Comparison of ENCODE assay signal across 26 cellular contexts in genomic region chr11:73236205-73236765, GRCh38. TPM values are rescaled to one million over a fixed set of nuclear protein-coding genes. Genes with fewer than 3 reads are reported as not detected.
A peak's percentile ranks its signal among the peaks of the same experiment; 100 is the strongest.
DNase-seq lines count a peak whose midpoint lies in the region; ATAC-seq and TF ChIP-seq lines count a peak whose summit lies in the region.
"Had no signal": no experiment of that assay in that cellular context is flagged by ENCODE, and none has a peak within 500 bp of the region (broad histone marks: within the 10 kb centered on the region; RNA-seq: fewer than 3 reads in every experiment).

No MANE protein-coding gene starts in this region.

- POLR2A ChIA-PET in RWPE1 (lab: Yijun Ruan, JAX; ENCODE audit: low non-redundant PET), result interaction anchor here (0.5 kb wide), 1 partner anchor 51 kb away, joined by 4 read pairs; no protein-coding TSS in a partner anchor

- H3K36me3 ChIP-seq in mucosa of descending colon (ENCODE audit: low read depth) (no peaks in the 10 kb centered on the region), skeletal muscle tissue (ENCODE audit: control insufficient read depth in 3 of 3, insufficient read depth in 3 of 3, low read length in 3 of 3) (peaks cover 6 to 15% (median 15%) of the 10 kb centered on the region in 3 donors)

- H3K9me3 Mint-ChIP-seq in osteocyte (ENCODE audit: unreplicated experiment), result no peaks in the 10 kb centered on the region
- H3K9me3 Mint-ChIP-seq: central memory CD8-positive, alpha-beta T cell; dendritic cell treated with granulocyte-macrophage colony-stimulating factor and Interleukin-4, amounts not matched to agents 40 ng/mL and 50 ng/mL, for 4 days; IgD-negative memory B cell; T-helper 1 cell treated with Interleukin-12 subunit alpha and Interleukin-12 subunit beta and Interleukin-4 antibody, amounts not matched to agents 30 μg/mL and 1 μg/mL, for 36 hours had no signal

- H3K4me3 ChIP-seq in epithelial cell of esophagus (ENCODE audit: low read length) (no peak overlapping the region), mucosa of descending colon (no peak overlapping the region), skeletal muscle tissue (ENCODE audit: low read length in 3 of 3) (peak overlapping the region in 2 of 3 donors; percentile 24 to 35)
- H3K4me3 ChIP-seq: esophagus squamous epithelium, skin epidermis had no signal

- no peaks in the 10 kb centered on the region for H3K36me3 Mint-ChIP-seq in osteocyte (ENCODE audit: unreplicated experiment)

- in situ Hi-C loops in G401 (cut with HindIII; ENCODE audit: low sequenced_read_pairs), result no loop called here

- H3K27ac ChIP-seq in RWPE1 (peak overlapping the region; percentile 17; the same call in 1 of the 2 replicates), skeletal muscle tissue (ENCODE audit: low read depth, low read length) (peak overlapping the region; percentile 96)
- H3K27ac ChIP-seq: C4-2B, foreskin keratinocyte, skin epidermis had no signal

- H3K4me1 ChIP-seq in mucosa of descending colon (ENCODE audit: low read depth), result no peaks in the 10 kb centered on the region
- H3K4me1 ChIP-seq in skeletal muscle tissue (ENCODE audit: control insufficient read depth in 3 of 3, insufficient read depth in 3 of 3, low read length in 3 of 3), result peaks cover 74 to 86% (median 85%) of the 10 kb centered on the region in 3 donors
- H3K4me1 ChIP-seq: foreskin keratinocyte had no signal

- no peak overlapping the region for H3K4me3 Mint-ChIP-seq in osteocyte (ENCODE audit: unreplicated experiment)
- H3K4me3 Mint-ChIP-seq: central memory CD8-positive, alpha-beta T cell; dendritic cell treated with granulocyte-macrophage colony-stimulating factor and Interleukin-4, amounts not matched to agents 40 ng/mL and 50 ng/mL, for 4 days; IgD-negative memory B cell; T-helper 1 cell treated with Interleukin-12 subunit alpha and Interleukin-12 subunit beta and Interleukin-4 antibody, amounts not matched to agents 30 μg/mL and 1 μg/mL, for 36 hours had no signal

- peaks cover 5% of the 10 kb centered on the region for H3K4me1 Mint-ChIP-seq in osteocyte (ENCODE audit: unreplicated experiment)
- H3K4me1 Mint-ChIP-seq: central memory CD8-positive, alpha-beta T cell; IgD-negative memory B cell had no signal

- H3K9me3 ChIP-seq in mucosa of descending colon (no peaks in the 10 kb centered on the region), skeletal muscle tissue (ENCODE audit: control insufficient read depth in 3 of 3, low read length in 3 of 3) (no peaks in the 10 kb centered on the region)
- H3K9me3 ChIP-seq: esophagus squamous epithelium, SK-N-SH had no signal

- intact Hi-C loops in mucosa of descending colon (cut with DNase I, micrococcal nuclease), result no loop called here

- no peaks in the 10 kb centered on the region for H3K27me3 Mint-ChIP-seq in osteocyte (ENCODE audit: unreplicated experiment)
- H3K27me3 Mint-ChIP-seq: dendritic cell treated with granulocyte-macrophage colony-stimulating factor and Interleukin-4, amounts not matched to agents 40 ng/mL and 50 ng/mL, for 4 days; IgD-negative memory B cell had no signal

- no peak for ATAC-seq in mucosa of descending colon

- peak overlapping the region; percentile 68 to 81 (median 72) for H3K9ac ChIP-seq in skeletal muscle tissue (ENCODE audit: low read depth in 1 of 3, low read length in 3 of 3)
- H3K9ac ChIP-seq: SK-N-SH had no signal

- TF ChIP-seq CTCF in RWPE1 (conservative IDR thresholded peaks at IDR 0.05; ENCODE audit: low read depth) (no peak), epithelial cell of esophagus (IDR thresholded peaks at IDR 0.05; ENCODE audit: insufficient read depth, low read depth, low read length, missing control alignments) (no peak), mucosa of descending colon (IDR thresholded peaks at IDR 0.05) (no peak), osteocyte (IDR thresholded peaks at IDR 0.05) (no peak)

- CTCF ChIA-PET in RWPE1 (lab: Yijun Ruan, JAX), result interaction anchor here (0.6 to 1.3 kb wide), 10 partner anchors 9 to 220 kb away, joined by 3 to 8 read pairs (median 4); no protein-coding TSS in a partner anchor

- DNase-seq in RWPE1 (ENCODE audit: low spot score) (no peak), epithelial cell of esophagus (ENCODE audit: low read depth) (peak; percentile 42), mucosa of descending colon (peak in 2 of 3 donors; percentile 6 to 11), G401 (ENCODE audit: low spot score) (no peak), osteocyte (ENCODE audit: extremely low spot score, unreplicated experiment) (no peak), SHP77 (lab: John Stamatoyannopoulos, UW) (no peak)
- DNase-seq in activated CD4-positive, alpha-beta T cell treated with anti-CD3 and anti-CD28 coated beads for 4 hours, result no peak
- DNase-seq: activated CD4-positive, alpha-beta T cell treated with anti-CD3 and anti-CD28 coated beads, Interleukin-2, amount 50 U/mL, for 4 hours; activated gamma-delta T cell treated with Interleukin-2 at 50 U/mL for 16 hours; DMS79; esophagus squamous epithelium; MV-4-11; NCI-H1694; NCI-H446 treated with DMSO at 0.1 percent for 48 hours; stimulated activated naive CD4-positive, alpha-beta T cell had no signal

- H3K27ac Mint-ChIP-seq in osteocyte (ENCODE audit: unreplicated experiment), result no peak overlapping the region
- H3K27ac Mint-ChIP-seq: dendritic cell treated with granulocyte-macrophage colony-stimulating factor and Interleukin-4, amounts not matched to agents 40 ng/mL and 50 ng/mL, for 4 days; T-helper 1 cell treated with Interleukin-12 subunit alpha and Interleukin-12 subunit beta and Interleukin-4 antibody, amounts not matched to agents 30 μg/mL and 1 μg/mL, for 36 hours had no signal

- H3K27me3 ChIP-seq in skeletal muscle tissue (ENCODE audit: control insufficient read depth in 3 of 3, insufficient read depth in 3 of 3, low read length in 3 of 3), result no peaks in the 10 kb centered on the region
- H3K27me3 ChIP-seq: esophagus squamous epithelium, foreskin keratinocyte had no signal

RNA-seq across cellular contexts. Expression of gene P2RY2, which starts 18.2 kb away (rescaled TPM):
- 10 to 100 TPM in 2 of 3 donors, 1 to 10 TPM in 1; 7.6 to 20.6 (median 14.5) TPM for total RNA-seq in mucosa of descending colon
- 1.0 TPM for total RNA-seq in skeletal muscle tissue
- total RNA-seq in G401 (2014; rRNA removed; shearing (Covaris generic)), result not detected in 2 replicates
- total RNA-seq in osteocyte, result not detected in 2 replicates
- total RNA-seq: temporal lobe had no signal

RNA-seq across cellular contexts. Expression of gene P2RY6, which starts 35.9 kb away (rescaled TPM):
- total RNA-seq in mucosa of descending colon (1 to 10 TPM; 1.9 to 4.3 (median 2.8) TPM), skeletal muscle tissue (2.1 TPM), osteocyte (not detected in 2 replicates)
- total RNA-seq in G401 (2014; rRNA removed; shearing (Covaris generic)), result not detected in 2 replicates
- total RNA-seq: Calu3, foreskin keratinocyte had no signal

Comparison
In these comparisons a context has a peak if more than half of its experiments do, and no peak if none do; other contexts are left out.
1. DNase-seq: peak in epithelial cell of esophagus (single experiment) and mucosa of descending colon (2 of 3); none in RWPE1 (single experiment), activated CD4-positive, alpha-beta T cell treated with anti-CD3 and anti-CD28 coated beads for 4 hours (0 of 2), G401 (single experiment), osteocyte (single experiment) and SHP77 (0 of 2).
2. H3K4me3 ChIP-seq: peak in skeletal muscle tissue (2 of 3); none in epithelial cell of esophagus (single experiment) and mucosa of descending colon (single experiment).